In the genomic region with DNA sequence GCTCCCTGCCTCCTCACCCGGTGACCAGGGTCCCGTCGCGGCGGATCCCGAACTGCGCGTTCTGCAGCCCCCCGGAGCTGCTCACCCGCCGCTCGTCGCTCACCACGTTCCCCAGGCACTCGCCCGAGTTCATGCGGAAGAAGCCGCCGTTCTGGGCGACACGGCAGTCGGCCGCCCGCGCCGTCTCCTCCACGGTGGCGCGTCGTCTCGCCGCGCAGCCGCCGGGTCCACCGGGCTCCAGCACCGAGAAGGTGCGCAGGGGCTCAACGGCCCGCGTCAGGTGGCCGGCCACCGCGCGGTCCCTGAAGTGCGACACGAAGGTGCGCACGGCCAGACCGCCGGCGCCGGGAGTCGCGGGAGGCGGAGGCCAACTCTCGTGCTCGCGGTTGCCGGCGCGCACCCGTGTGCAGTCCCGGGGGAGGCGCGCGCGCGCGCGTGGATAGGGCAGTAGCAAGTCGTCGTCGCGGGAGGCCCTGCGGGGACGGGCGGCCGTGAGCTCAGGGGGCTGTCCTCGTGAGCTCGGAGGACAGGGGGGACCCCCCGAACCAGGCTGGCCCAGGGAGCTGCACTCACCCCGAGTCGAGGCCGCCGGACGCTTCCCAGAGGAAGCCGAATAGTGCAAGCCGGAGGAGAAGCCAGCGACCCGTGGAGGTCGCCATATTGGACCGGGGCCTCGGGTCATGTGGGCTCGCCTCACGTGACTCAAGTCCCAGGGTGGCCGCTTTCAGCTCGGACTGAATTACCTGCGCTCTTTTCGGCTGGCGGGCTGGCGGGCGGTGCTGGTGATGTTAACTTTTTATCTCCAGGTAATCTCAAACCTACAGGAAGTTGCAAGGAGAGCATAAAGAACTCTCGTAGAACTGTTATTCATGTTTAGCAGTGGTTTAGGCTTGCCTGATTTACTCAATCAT, we compare ENCODE assay signal across 1 cellular context.
A peak's percentile ranks its signal among the peaks of the same experiment; 100 is the strongest.
TF ChIP-seq lines count a peak whose summit lies in the region.

A gene with protein sequence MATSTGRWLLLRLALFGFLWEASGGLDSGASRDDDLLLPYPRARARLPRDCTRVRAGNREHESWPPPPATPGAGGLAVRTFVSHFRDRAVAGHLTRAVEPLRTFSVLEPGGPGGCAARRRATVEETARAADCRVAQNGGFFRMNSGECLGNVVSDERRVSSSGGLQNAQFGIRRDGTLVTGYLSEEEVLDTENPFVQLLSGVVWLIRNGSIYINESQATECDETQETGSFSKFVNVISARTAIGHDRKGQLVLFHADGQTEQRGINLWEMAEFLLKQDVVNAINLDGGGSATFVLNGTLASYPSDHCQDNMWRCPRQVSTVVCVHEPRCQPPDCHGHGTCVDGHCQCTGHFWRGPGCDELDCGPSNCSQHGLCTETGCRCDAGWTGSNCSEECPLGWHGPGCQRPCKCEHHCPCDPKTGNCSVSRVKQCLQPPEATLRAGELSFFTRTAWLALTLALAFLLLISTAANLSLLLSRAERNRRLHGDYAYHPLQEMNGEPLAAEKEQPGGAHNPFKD (minus strand): TSS at position 680 of the 911 bp plus-strand sequence. CDS start 21 bp downstream, at position 659.

TF ChIP-seq in HepG2, 621 proteins besides CTCF, POLR2A, EP300 and RAD21 (continued from another document and continues in another):
- TF ChIP-seq JUND (CRISPR knock-in tag; IDR thresholded peaks at IDR 0.05) (no peak; the same call in 1 of the 2 replicates), CBX2 (IDR thresholded peaks at IDR 0.05; ENCODE audit: low read depth, low read length) (no peak), CBX2 (CRISPR knock-in tag; IDR thresholded peaks at IDR 0.05; ENCODE audit: low read depth) (no peak), PCBP2 (optimal IDR thresholded peaks at IDR 0.05; ENCODE audit: low read depth, low read length, poor library complexity, severe bottlenecking) (no peak), MZF1 (CRISPR knock-in tag; IDR thresholded peaks at IDR 0.05; ENCODE audit: borderline replicate concordance) (peak; percentile 69; the same call in 1 of the 2 replicates), HOXA3 (CRISPR knock-in tag; IDR thresholded peaks at IDR 0.05) (peak; percentile 95), NFE2L1 (CRISPR knock-in tag; IDR thresholded peaks at IDR 0.05; ENCODE audit: borderline replicate concordance) (no peak), TBP (CRISPR knock-in tag; IDR thresholded peaks at IDR 0.05) (peak; percentile 62; the same call in 1 of the 2 replicates), SAP130 (CRISPR knock-in tag; IDR thresholded peaks at IDR 0.05; ENCODE audit: low read depth) (peak; percentile 100), JARID2 (CRISPR knock-in tag; IDR thresholded peaks at IDR 0.05; ENCODE audit: insufficient replicate concordance) (no peak), RFX5 (IDR thresholded peaks at IDR 0.05; ENCODE audit: low read depth, low read length) (0 out of 2 replicates have a peak, but pooled peaks have one; percentile 22), TOPORS (CRISPR knock-in tag; IDR thresholded peaks at IDR 0.05) (no peak; the same call in 1 of the 2 replicates), PRMT3 (CRISPR knock-in tag; IDR thresholded peaks at IDR 0.05; ENCODE audit: borderline replicate concordance, low read depth) (0 out of 2 replicates have a peak, but pooled peaks have one; percentile 21), TOE1 (CRISPR knock-in tag; IDR thresholded peaks at IDR 0.05) (no peak; the same call in 1 of the 2 replicates), ZNF773 (CRISPR knock-in tag; IDR thresholded peaks at IDR 0.05; ENCODE audit: borderline replicate concordance) (peak; percentile 84; the same call in 1 of the 2 replicates), KLF13 (CRISPR knock-in tag; IDR thresholded peaks at IDR 0.05) (peak; percentile 46; the same call in 1 of the 2 replicates), ZNF724P (CRISPR knock-in tag; IDR thresholded peaks at IDR 0.05; ENCODE audit: borderline replicate concordance) (no peak), ZNF629 (CRISPR knock-in tag; conservative IDR thresholded peaks at IDR 0.05) (no peak; the same call in 1 of the 2 replicates), PITX1 (CRISPR knock-in tag; IDR thresholded peaks at IDR 0.05) (peak; percentile 88), BCL6 (CRISPR knock-in tag; IDR thresholded peaks at IDR 0.05) (peak; percentile 81), SRY (CRISPR knock-in tag; IDR thresholded peaks at IDR 0.05) (peak; percentile 59; the same call in 1 of the 2 replicates), ZNF850 (CRISPR knock-in tag; conservative IDR thresholded peaks at IDR 0.05) (no peak), HOXA5 (CRISPR knock-in tag; IDR thresholded peaks at IDR 0.05) (peak; percentile 97), SETDB1 (CRISPR knock-in tag; IDR thresholded peaks at IDR 0.05; ENCODE audit: borderline replicate concordance) (no peak), NPAS2 (CRISPR knock-in tag; IDR thresholded peaks at IDR 0.05; ENCODE audit: borderline replicate concordance) (no peak), ZBTB7B (CRISPR knock-in tag; IDR thresholded peaks at IDR 0.05) (peak; percentile 74; the same call in 1 of the 2 replicates), CBFB (CRISPR knock-in tag; IDR thresholded peaks at IDR 0.05) (peak; percentile 85), ZNF484 (CRISPR knock-in tag; IDR thresholded peaks at IDR 0.05; ENCODE audit: borderline replicate concordance, low read depth) (peak; percentile 83; the same call in 1 of the 2 replicates), ARID2 (CRISPR knock-in tag; IDR thresholded peaks at IDR 0.05; ENCODE audit: borderline replicate concordance) (peak; percentile 3; the same call in 1 of the 2 replicates), JUN (CRISPR knock-in tag; IDR thresholded peaks at IDR 0.05) (no peak), RCOR2 (CRISPR knock-in tag; IDR thresholded peaks at IDR 0.05) (no peak; the same call in 1 of the 2 replicates), GATAD1 (CRISPR knock-in tag; IDR thresholded peaks at IDR 0.05) (peak; percentile 100), GTF3A (CRISPR knock-in tag; conservative IDR thresholded peaks at IDR 0.05) (peak; percentile 78; the same call in 1 of the 2 replicates), IRX3 (CRISPR knock-in tag; IDR thresholded peaks at IDR 0.05; ENCODE audit: borderline replicate concordance, low read depth) (no peak), ZNF317 (CRISPR knock-in tag; IDR thresholded peaks at IDR 0.05) (peak; percentile 89), ZNF468 (CRISPR knock-in tag; IDR thresholded peaks at IDR 0.05) (no peak), FOXM1 (CRISPR knock-in tag; IDR thresholded peaks at IDR 0.05) (peak; percentile 45; the same call in 1 of the 2 replicates), RXRA (CRISPR knock-in tag; IDR thresholded peaks at IDR 0.05) (peak; percentile 87), ZNF788 (CRISPR knock-in tag; IDR thresholded peaks at IDR 0.05; ENCODE audit: borderline replicate concordance) (peak; percentile 99), FOSL2 (CRISPR knock-in tag; IDR thresholded peaks at IDR 0.05) (peak; percentile 78), ZNF776 (CRISPR knock-in tag; IDR thresholded peaks at IDR 0.05) (peak; percentile 21; the same call in 1 of the 2 replicates), ARNTL (CRISPR knock-in tag; IDR thresholded peaks at IDR 0.05) (peak; percentile 56; the same call in 1 of the 2 replicates), CENPX (CRISPR knock-in tag; IDR thresholded peaks at IDR 0.05) (no peak), FOXK1 (CRISPR knock-in tag; IDR thresholded peaks at IDR 0.05; ENCODE audit: borderline replicate concordance, low read depth) (peak; percentile 97), ELF1 (CRISPR knock-in tag; IDR thresholded peaks at IDR 0.05) (peak; percentile 80), NFE2 (CRISPR knock-in tag; IDR thresholded peaks at IDR 0.05) (no peak), HMGA1 (CRISPR knock-in tag; conservative IDR thresholded peaks at IDR 0.05) (no peak), ONECUT2 (CRISPR knock-in tag; IDR thresholded peaks at IDR 0.05) (peak; percentile 31; the same call in 1 of the 2 replicates), NFE2L2 (IDR thresholded peaks at IDR 0.05; ENCODE audit: low read length) (peak; percentile 7; the same call in 1 of the 2 replicates), ZNF205 (CRISPR knock-in tag; IDR thresholded peaks at IDR 0.05) (peak; percentile 85)
- TF ChIP-seq, protein P1, sequence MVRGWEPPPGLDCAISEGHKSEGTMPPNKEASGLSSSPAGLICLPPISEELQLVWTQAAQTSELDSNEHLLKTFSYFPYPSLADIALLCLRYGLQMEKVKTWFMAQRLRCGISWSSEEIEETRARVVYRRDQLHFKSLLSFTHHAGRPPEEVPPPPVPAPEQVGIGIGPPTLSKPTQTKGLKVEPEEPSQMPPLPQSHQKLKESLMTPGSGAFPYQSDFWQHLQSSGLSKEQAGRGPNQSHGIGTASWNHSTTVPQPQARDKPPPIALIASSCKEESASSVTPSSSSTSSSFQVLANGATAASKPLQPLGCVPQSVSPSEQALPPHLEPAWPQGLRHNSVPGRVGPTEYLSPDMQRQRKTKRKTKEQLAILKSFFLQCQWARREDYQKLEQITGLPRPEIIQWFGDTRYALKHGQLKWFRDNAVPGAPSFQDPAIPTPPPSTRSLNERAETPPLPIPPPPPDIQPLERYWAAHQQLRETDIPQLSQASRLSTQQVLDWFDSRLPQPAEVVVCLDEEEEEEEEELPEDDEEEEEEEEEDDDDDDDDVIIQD (CRISPR knock-in tag; IDR thresholded peaks at IDR 0.05; ENCODE audit: low read depth) = no peak
- TF ChIP-seq, protein P2, sequence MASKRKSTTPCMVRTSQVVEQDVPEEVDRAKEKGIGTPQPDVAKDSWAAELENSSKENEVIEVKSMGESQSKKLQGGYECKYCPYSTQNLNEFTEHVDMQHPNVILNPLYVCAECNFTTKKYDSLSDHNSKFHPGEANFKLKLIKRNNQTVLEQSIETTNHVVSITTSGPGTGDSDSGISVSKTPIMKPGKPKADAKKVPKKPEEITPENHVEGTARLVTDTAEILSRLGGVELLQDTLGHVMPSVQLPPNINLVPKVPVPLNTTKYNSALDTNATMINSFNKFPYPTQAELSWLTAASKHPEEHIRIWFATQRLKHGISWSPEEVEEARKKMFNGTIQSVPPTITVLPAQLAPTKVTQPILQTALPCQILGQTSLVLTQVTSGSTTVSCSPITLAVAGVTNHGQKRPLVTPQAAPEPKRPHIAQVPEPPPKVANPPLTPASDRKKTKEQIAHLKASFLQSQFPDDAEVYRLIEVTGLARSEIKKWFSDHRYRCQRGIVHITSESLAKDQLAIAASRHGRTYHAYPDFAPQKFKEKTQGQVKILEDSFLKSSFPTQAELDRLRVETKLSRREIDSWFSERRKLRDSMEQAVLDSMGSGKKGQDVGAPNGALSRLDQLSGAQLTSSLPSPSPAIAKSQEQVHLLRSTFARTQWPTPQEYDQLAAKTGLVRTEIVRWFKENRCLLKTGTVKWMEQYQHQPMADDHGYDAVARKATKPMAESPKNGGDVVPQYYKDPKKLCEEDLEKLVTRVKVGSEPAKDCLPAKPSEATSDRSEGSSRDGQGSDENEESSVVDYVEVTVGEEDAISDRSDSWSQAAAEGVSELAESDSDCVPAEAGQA (IDR thresholded peaks at IDR 0.05; ENCODE audit: low read depth) = peak; percentile 19; the same call in 1 of the 2 replicates
- TF ChIP-seq, protein P2 (CRISPR knock-in tag; IDR thresholded peaks at IDR 0.05; ENCODE audit: borderline replicate concordance) = peak; percentile 88
- TF ChIP-seq, protein P3, sequence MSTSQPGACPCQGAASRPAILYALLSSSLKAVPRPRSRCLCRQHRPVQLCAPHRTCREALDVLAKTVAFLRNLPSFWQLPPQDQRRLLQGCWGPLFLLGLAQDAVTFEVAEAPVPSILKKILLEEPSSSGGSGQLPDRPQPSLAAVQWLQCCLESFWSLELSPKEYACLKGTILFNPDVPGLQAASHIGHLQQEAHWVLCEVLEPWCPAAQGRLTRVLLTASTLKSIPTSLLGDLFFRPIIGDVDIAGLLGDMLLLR (CRISPR knock-in tag; IDR thresholded peaks at IDR 0.05) = peak; percentile 74
- TF ChIP-seq, protein P4, sequence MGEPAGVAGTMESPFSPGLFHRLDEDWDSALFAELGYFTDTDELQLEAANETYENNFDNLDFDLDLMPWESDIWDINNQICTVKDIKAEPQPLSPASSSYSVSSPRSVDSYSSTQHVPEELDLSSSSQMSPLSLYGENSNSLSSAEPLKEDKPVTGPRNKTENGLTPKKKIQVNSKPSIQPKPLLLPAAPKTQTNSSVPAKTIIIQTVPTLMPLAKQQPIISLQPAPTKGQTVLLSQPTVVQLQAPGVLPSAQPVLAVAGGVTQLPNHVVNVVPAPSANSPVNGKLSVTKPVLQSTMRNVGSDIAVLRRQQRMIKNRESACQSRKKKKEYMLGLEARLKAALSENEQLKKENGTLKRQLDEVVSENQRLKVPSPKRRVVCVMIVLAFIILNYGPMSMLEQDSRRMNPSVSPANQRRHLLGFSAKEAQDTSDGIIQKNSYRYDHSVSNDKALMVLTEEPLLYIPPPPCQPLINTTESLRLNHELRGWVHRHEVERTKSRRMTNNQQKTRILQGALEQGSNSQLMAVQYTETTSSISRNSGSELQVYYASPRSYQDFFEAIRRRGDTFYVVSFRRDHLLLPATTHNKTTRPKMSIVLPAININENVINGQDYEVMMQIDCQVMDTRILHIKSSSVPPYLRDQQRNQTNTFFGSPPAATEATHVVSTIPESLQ (CRISPR knock-in tag; conservative IDR thresholded peaks at IDR 0.05) = no peak; the same call in 1 of the 2 replicates
- TF ChIP-seq, protein P5, sequence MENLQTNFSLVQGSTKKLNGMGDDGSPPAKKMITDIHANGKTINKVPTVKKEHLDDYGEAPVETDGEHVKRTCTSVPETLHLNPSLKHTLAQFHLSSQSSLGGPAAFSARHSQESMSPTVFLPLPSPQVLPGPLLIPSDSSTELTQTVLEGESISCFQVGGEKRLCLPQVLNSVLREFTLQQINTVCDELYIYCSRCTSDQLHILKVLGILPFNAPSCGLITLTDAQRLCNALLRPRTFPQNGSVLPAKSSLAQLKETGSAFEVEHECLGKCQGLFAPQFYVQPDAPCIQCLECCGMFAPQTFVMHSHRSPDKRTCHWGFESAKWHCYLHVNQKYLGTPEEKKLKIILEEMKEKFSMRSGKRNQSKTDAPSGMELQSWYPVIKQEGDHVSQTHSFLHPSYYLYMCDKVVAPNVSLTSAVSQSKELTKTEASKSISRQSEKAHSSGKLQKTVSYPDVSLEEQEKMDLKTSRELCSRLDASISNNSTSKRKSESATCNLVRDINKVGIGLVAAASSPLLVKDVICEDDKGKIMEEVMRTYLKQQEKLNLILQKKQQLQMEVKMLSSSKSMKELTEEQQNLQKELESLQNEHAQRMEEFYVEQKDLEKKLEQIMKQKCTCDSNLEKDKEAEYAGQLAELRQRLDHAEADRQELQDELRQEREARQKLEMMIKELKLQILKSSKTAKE (CRISPR knock-in tag; IDR thresholded peaks at IDR 0.05; ENCODE audit: borderline replicate concordance) = peak; percentile 49; the same call in 1 of the 2 replicates
